ENCODE assay signal across 9 cellular contexts in the genomic region with DNA sequence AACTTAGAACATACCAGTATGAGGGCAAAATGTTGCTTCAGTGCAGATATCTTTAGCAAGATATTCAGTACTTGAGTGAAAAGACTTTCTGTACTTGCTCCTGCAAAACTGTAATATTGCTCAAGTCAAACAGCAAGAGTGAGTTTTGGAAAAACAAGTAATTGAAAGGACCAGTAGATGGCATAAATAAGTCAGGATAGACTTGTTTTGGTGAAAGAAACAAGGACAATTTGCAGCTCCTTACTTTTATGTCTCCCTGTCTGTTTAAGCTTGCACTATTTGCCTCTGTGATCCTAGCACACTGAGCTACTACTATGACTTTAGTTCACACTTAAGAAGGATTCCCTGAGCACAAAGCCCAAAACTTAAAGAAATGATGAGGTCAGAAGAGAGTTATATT. TPM values are rescaled to one million over a fixed set of nuclear protein-coding genes. Genes with fewer than 3 reads are reported as not detected.
DNase-seq lines count a peak whose midpoint lies in the region; ATAC-seq, FAIRE-seq and TF ChIP-seq lines count a peak whose summit lies in the region.
"Had no signal": no experiment of that assay in that cellular context is flagged by ENCODE, and none has a peak within 500 bp of the region (broad histone marks: within the 10 kb centered on the region; RNA-seq: fewer than 3 reads in every experiment).

No MANE protein-coding gene starts in this region.

- H3K27ac ChIP-seq in left ventricle myocardium inferior (replicated peaks): no peak overlapping the region
- H3K27ac ChIP-seq in RWPE2 (ENCODE audit: poor library complexity, severe bottlenecking): peak overlapping the region; percentile 89
- no peak overlapping the region for H3K27ac ChIP-seq in prostate gland

- DNase-seq in left ventricle myocardium inferior (no peak), cardiac septum (ENCODE audit: low spot score) (no peak), RWPE2 (ENCODE audit: low spot score) (no peak), fibroblast of the aortic adventitia (ENCODE audit: low read depth) (peak; percentile 82), urothelium cell line (ENCODE audit: low spot score) (peak; percentile 20), NCI-H128 (lab: John Stamatoyannopoulos, UW; ENCODE audit: unreplicated experiment) (no peak), GM19238 (ENCODE audit: insufficient read length, low spot score) (no peak), prostate gland (ENCODE audit: low spot score) (no peak)
- DNase-seq: MM.1S had no signal

- no peak for FAIRE-seq in urothelium cell line (lab: Jason Lieb, UNC)

- H3K36me3 ChIP-seq in left ventricle myocardium inferior: no peaks in the 10 kb centered on the region
- no peaks in the 10 kb centered on the region for H3K36me3 ChIP-seq in RWPE2 (ENCODE audit: low read depth)
- no peaks in the 10 kb centered on the region for H3K36me3 ChIP-seq in prostate gland

- H3K4me3 ChIP-seq in left ventricle myocardium inferior: no peak overlapping the region
- H3K4me3 ChIP-seq in RWPE2 (ENCODE audit: severe bottlenecking): no peak overlapping the region
- no peak overlapping the region for H3K4me3 ChIP-seq in fibroblast of the aortic adventitia (ENCODE audit: low read depth, low read length)
- H3K4me3 ChIP-seq in prostate gland: no peak overlapping the region

- H3K9me3 ChIP-seq in left ventricle myocardium inferior (replicated peaks) (no peaks in the 10 kb centered on the region), RWPE2 (ENCODE audit: severe bottlenecking) (no peaks in the 10 kb centered on the region), prostate gland (no peaks in the 10 kb centered on the region)

- peak; percentile 32; the same call in 2 of the 3 replicates for ATAC-seq in RWPE2 (ENCODE audit: low read depth)

- intact Hi-C loops in left ventricle myocardium inferior (cut with micrococcal nuclease) (no loop called here), cardiac septum (cut with DNase I) (no loop called here), prostate gland (cut with DNase I) (no loop called here)

- H3K27me3 ChIP-seq in left ventricle myocardium inferior (ENCODE audit: low read depth) (peaks cover 3% of the 10 kb centered on the region), RWPE2 (ENCODE audit: insufficient read depth, poor library complexity, severe bottlenecking) (no peaks in the 10 kb centered on the region), prostate gland (replicated peaks; ENCODE audit: insufficient read depth) (no peaks in the 10 kb centered on the region)

- TF ChIP-seq CTCF in left ventricle myocardium inferior (IDR thresholded peaks at IDR 0.05; ENCODE audit: borderline replicate concordance) (peak; percentile 18), RWPE2 (IDR thresholded peaks at IDR 0.05; ENCODE audit: poor library complexity, severe bottlenecking) (peak; percentile 73), fibroblast of the aortic adventitia (IDR thresholded peaks at IDR 0.05; ENCODE audit: insufficient read depth, low read length) (peak; percentile 45), prostate gland (IDR thresholded peaks at IDR 0.05) (no peak)

- no peaks in the 10 kb centered on the region for H3K4me1 ChIP-seq in left ventricle myocardium inferior
- H3K4me1 ChIP-seq in RWPE2 (ENCODE audit: insufficient read depth, poor library complexity, severe bottlenecking): peaks cover 20% of the 10 kb centered on the region
- no peaks in the 10 kb centered on the region for H3K4me1 ChIP-seq in prostate gland (replicated peaks)

- TF ChIP-seq POLR2A in prostate gland (IDR thresholded peaks at IDR 0.05): no peak

RNA-seq across cellular contexts. Expression of gene IFI44, which starts 39.1 kb away (rescaled TPM):
- 6.6 TPM for total RNA-seq in left ventricle myocardium inferior
- 8.2 TPM for total RNA-seq in cardiac septum
- 14.2 and 66.6 TPM in 2 replicates for total RNA-seq in fibroblast of the aortic adventitia (ENCODE audit: low replicate concordance)
- total RNA-seq in prostate gland: 10 to 100 TPM in 1 of 2 donors, 1 to 10 TPM in 1; 5.3 to 23.9 TPM

Comparison
In these comparisons a context has a peak if more than half of its experiments do, and no peak if none do; other contexts are left out.
1. DNase-seq: peak in fibroblast of the aortic adventitia (single experiment) and urothelium cell line (single experiment); none in left ventricle myocardium inferior (single experiment), cardiac septum (single experiment), RWPE2 (single experiment), NCI-H128 (single experiment), GM19238 (single experiment) and prostate gland (single experiment).
2. CTCF ChIP-seq: peak in left ventricle myocardium inferior (single experiment), RWPE2 (single experiment) and fibroblast of the aortic adventitia (single experiment); none in prostate gland (0 of 4).